In the genomic region with DNA sequence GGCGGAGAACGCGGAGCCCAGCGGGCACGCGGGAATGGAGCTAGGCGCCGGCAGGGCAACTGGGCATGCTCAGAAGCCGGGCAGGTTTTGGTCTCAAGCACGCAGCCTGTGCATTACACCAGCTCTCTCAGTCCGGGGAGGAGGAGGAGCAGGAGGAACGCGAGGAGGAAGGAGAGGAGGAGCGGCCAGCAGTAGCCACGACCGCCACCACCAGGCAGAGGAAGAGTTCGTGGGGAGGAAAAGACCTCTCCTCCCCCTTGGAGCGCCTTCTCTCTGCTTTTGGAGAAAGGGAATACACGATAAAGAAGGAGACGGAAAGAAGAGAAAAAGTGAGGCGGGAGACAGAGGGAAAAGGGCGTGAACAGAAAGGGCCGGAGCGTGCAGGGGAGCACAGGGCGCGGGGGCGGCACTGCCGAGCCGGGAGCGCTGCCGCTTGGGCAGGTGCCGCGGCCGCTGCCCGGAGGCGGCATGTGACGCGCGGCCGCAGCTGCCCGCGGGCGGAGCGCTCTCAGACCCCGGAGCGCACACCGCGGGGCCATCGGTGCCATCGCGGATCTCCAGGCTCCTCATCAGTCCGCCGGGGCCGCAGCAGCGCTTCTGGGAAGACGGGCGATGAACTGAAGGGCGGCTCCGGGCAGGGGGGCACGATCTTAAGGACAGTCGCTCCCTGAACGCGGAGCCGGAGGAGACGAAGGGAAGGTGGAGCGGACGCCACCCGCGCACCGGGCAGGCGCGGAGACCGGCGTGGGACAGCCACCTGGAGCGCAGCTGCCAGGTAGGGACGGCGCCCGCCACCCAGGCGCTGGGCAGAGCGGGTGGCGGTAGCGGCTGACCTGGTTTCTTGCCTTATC, we compare ENCODE assay signal across 8 cellular contexts.
DNase-seq lines count a peak whose midpoint lies in the region; ATAC-seq and TF ChIP-seq lines count a peak whose summit lies in the region.

CHRM3 (plus strand) TSS at position 116 of the 851 bp plus-strand sequence. CDS start 520,884 bp downstream, outside the sequence.

- peak; percentile 33; the same call in 1 of the 2 replicates for TF ChIP-seq CTCF in LNCaP clone FGC (IDR thresholded peaks at IDR 0.05; ENCODE audit: control insufficient read depth, extremely low read depth, insufficient read depth)

- H3K4me3 Mint-ChIP-seq in activated naive CD4-positive, alpha-beta T cell treated with anti-CD3 and anti-CD28 coated beads, Interleukin-2, amount 50 U/mL, for 24 hours = peak within 1 kb of the TSS; percentile 83

- H3K4me1 Mint-ChIP-seq in activated naive CD4-positive, alpha-beta T cell treated with anti-CD3 and anti-CD28 coated beads, Interleukin-2, amount 50 U/mL, for 24 hours = peaks cover 30% of the 10 kb centered on the region

- no peaks in the 10 kb centered on the region for H3K9me3 Mint-ChIP-seq in activated naive CD4-positive, alpha-beta T cell treated with anti-CD3 and anti-CD28 coated beads, Interleukin-2, amount 50 U/mL, for 24 hours

- peaks cover 59% of the 10 kb centered on the region for H3K27me3 Mint-ChIP-seq in activated naive CD4-positive, alpha-beta T cell treated with anti-CD3 and anti-CD28 coated beads, Interleukin-2, amount 50 U/mL, for 24 hours

- DNase-seq in COLO829 (ENCODE audit: low spot score) = peak; percentile 77
- DNase-seq in LNCaP clone FGC (ENCODE audit: low read depth) = no peak
- peak in 28 of 51 donors; percentile 2 to 54 (median 22) for DNase-seq in hypothalamus (lab: John Stamatoyannopoulos, UW)
- DNase-seq in putamen (ENCODE audit: low spot score) = peak; percentile 47
- no peak for DNase-seq in NCI-H2196 (lab: John Stamatoyannopoulos, UW; ENCODE audit: unreplicated experiment)
- no peak for DNase-seq in AG08395 (ENCODE audit: low spot score)

- H3K4me3 ChIP-seq in LNCaP clone FGC (ENCODE audit: low read depth, low read length) = peak within 1 kb of the TSS; percentile 32

- ATAC-seq in HG03457 (IDR thresholded peaks at IDR 0.05; ENCODE audit: unreplicated experiment) = no peak

- no peak within 1 kb of the TSS for H3K27ac Mint-ChIP-seq in activated naive CD4-positive, alpha-beta T cell treated with anti-CD3 and anti-CD28 coated beads, Interleukin-2, amount 50 U/mL, for 24 hours

- no peaks in the 10 kb centered on the region for H3K36me3 Mint-ChIP-seq in activated naive CD4-positive, alpha-beta T cell treated with anti-CD3 and anti-CD28 coated beads, Interleukin-2, amount 50 U/mL, for 24 hours

Comparison
In these comparisons a context has a peak if more than half of its experiments do, and no peak if none do; other contexts are left out.
1. DNase-seq: peak in COLO829 (single experiment), hypothalamus (28 of 51) and putamen (single experiment); none in LNCaP clone FGC (single experiment), NCI-H2196 (single experiment) and AG08395 (single experiment).